ENCODE assay signal across 1 cellular context in the genomic region with DNA sequence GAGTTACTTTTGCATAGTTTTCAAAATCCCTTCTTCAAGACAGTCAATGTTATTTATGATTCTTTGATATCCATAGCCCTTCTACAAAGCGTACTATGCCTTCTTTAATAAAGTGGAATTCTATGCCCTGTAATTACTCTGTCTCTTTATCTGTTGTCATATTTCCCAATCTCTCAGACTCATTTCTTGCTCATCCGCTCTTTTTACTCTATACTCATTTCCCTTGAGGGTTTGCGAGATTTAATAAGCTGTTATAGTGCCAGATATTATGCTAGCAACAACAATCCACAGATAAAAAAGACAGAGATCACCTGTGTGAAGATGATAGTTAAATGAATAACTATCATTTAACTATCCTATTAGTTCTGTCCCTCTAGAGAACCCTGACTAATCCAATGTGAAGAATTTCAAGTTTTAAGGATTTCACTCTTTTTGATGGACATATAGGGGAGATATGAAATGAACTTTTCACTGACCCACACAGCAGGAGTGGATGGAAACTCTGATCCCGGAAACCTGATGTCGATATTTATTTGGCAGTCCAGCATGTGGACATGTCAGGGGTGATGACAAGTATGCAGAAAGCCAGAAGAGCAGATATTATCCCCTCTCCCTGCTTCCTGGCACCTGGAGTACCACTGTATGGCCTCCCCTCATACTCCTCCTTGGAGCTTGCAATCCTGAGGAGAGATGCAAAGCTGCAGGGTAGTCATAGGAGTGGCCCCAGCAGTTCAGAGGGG.
TF ChIP-seq lines count a peak whose summit lies in the region.

No MANE protein-coding gene starts in this region.

TF ChIP-seq in neural cell, 6 proteins besides CTCF, POLR2A, EP300 and RAD21 (continued from another document):
- TF ChIP-seq, protein P1, sequence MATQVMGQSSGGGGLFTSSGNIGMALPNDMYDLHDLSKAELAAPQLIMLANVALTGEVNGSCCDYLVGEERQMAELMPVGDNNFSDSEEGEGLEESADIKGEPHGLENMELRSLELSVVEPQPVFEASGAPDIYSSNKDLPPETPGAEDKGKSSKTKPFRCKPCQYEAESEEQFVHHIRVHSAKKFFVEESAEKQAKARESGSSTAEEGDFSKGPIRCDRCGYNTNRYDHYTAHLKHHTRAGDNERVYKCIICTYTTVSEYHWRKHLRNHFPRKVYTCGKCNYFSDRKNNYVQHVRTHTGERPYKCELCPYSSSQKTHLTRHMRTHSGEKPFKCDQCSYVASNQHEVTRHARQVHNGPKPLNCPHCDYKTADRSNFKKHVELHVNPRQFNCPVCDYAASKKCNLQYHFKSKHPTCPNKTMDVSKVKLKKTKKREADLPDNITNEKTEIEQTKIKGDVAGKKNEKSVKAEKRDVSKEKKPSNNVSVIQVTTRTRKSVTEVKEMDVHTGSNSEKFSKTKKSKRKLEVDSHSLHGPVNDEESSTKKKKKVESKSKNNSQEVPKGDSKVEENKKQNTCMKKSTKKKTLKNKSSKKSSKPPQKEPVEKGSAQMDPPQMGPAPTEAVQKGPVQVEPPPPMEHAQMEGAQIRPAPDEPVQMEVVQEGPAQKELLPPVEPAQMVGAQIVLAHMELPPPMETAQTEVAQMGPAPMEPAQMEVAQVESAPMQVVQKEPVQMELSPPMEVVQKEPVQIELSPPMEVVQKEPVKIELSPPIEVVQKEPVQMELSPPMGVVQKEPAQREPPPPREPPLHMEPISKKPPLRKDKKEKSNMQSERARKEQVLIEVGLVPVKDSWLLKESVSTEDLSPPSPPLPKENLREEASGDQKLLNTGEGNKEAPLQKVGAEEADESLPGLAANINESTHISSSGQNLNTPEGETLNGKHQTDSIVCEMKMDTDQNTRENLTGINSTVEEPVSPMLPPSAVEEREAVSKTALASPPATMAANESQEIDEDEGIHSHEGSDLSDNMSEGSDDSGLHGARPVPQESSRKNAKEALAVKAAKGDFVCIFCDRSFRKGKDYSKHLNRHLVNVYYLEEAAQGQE (IDR thresholded peaks at IDR 0.05; ENCODE audit: borderline replicate concordance): no peak
- no peak for TF ChIP-seq MXI1 (conservative IDR thresholded peaks at IDR 0.05; ENCODE audit: poor library complexity, severe bottlenecking)
- TF ChIP-seq EZH2 (IDR thresholded peaks at IDR 0.05; ENCODE audit: borderline replicate concordance, insufficient read depth, low read length, poor library complexity, severe bottlenecking): no peak
- no peak for TF ChIP-seq SMC3 (conservative IDR thresholded peaks at IDR 0.05; ENCODE audit: poor library complexity)
- no peak for TF ChIP-seq TAF1 (IDR thresholded peaks at IDR 0.05; ENCODE audit: low read depth)
